ENCODE assay signal across 1 cellular context in the genomic region with DNA sequence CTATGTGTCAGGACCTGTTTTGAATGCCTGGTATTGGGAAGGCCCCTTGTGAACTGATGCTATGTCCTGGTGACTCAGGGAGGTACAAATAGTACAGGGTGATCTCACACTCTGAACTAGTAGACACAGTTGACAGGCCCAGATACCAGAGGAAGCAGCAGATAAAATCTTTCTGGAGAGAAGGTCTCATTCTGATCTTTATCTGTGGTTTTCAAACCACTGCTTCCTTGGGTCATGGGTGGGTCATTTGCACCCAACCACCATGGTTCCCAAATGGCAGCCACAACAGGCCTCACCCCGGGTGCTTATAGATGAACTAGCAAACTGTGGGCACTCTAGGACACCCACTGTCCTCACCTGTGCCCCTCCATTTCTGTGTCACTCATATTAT.
TF ChIP-seq lines count a peak whose summit lies in the region.

No MANE protein-coding gene starts in this region.

TF ChIP-seq in GM12878, 131 proteins besides CTCF, POLR2A, EP300 and RAD21 (continued from another document):
- TF ChIP-seq, protein P1, sequence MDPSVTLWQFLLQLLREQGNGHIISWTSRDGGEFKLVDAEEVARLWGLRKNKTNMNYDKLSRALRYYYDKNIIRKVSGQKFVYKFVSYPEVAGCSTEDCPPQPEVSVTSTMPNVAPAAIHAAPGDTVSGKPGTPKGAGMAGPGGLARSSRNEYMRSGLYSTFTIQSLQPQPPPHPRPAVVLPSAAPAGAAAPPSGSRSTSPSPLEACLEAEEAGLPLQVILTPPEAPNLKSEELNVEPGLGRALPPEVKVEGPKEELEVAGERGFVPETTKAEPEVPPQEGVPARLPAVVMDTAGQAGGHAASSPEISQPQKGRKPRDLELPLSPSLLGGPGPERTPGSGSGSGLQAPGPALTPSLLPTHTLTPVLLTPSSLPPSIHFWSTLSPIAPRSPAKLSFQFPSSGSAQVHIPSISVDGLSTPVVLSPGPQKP (IDR thresholded peaks at IDR 0.05; ENCODE audit: low read depth, low read length): no peak
